Comparison of ENCODE assay signal across 22 cellular contexts in genomic region chr2:773256-774160, GRCh38.
DNase-seq lines count a peak whose midpoint lies in the region; ATAC-seq and TF ChIP-seq lines count a peak whose summit lies in the region.
"Had no signal": no experiment of that assay in that cellular context is flagged by ENCODE, and none has a peak within 500 bp of the region (broad histone marks: within the 10 kb centered on the region; RNA-seq: fewer than 3 reads in every experiment).

No MANE protein-coding gene starts in this region.

- peaks cover 38% of the 10 kb centered on the region for H3K4me1 Mint-ChIP-seq in GM23338
- H3K4me1 Mint-ChIP-seq: IgD-negative memory B cell had no signal

- no peaks in the 10 kb centered on the region for H3K9me2 ChIP-seq in GM23338 (ENCODE audit: insufficient read depth)

- no peak overlapping the region for H4K91ac ChIP-seq in neuronal stem cell (ENCODE audit: low read depth, low read length, poor library complexity)

- H2BK15ac ChIP-seq in neuronal stem cell (ENCODE audit: low read length) = peak overlapping the region; percentile 54

- no peak overlapping the region for H2BK5ac ChIP-seq in neuronal stem cell (ENCODE audit: low read length)

- no peaks in the 10 kb centered on the region for H3K79me2 ChIP-seq in GM23338 (replicated peaks; ENCODE audit: insufficient read depth)

- no CpG with 5 or more reads among the region's 11 CpGs for WGBS in neuronal stem cell (ENCODE audit: extremely low coverage in 2 of 2, insufficient read length in 2 of 2, insufficient replicate concordance in 1 of 2), 2 donors

- H3K23ac ChIP-seq in neuronal stem cell (ENCODE audit: low read depth, low read length, poor library complexity) = no peak overlapping the region

- ATAC-seq in GM18511 (IDR thresholded peaks at IDR 0.05; ENCODE audit: unreplicated experiment) (peak; percentile 58), GM23338 (no peak)
- ATAC-seq: CD8-positive, alpha-beta T cell; Right ventricle myocardium inferior had no signal

- H4K8ac ChIP-seq in neuronal stem cell (ENCODE audit: low read depth, low read length) = no peak overlapping the region

- no peaks in the 10 kb centered on the region for H3K36me3 ChIP-seq in GM23338 (ENCODE audit: insufficient read depth)
- peaks cover 72% of the 10 kb centered on the region for H3K36me3 ChIP-seq in KOPT-K1 (ENCODE audit: insufficient read depth, low read length)
- no peaks in the 10 kb centered on the region for H3K36me3 ChIP-seq in neuronal stem cell (replicated peaks in 1 of 2; ENCODE audit: control insufficient read depth in 2 of 2, insufficient read depth in 2 of 2, low read length in 2 of 2)

- no peaks in the 10 kb centered on the region; the same call in 2 of the 3 replicates for H3K36me3 Mint-ChIP-seq in GM23338 (ENCODE audit: low read depth)
- H3K36me3 Mint-ChIP-seq: CD8-positive, alpha-beta T cell; IgD-negative memory B cell had no signal

- no peaks in the 10 kb centered on the region for H3F3A ChIP-seq in GM23338 (replicated peaks; ENCODE audit: low read depth)

- H3K4me3 ChIP-seq in GM23338 (no peak overlapping the region), neuronal stem cell (ENCODE audit: low read length in 2 of 2) (no peak overlapping the region)

- H3K18ac ChIP-seq in neuronal stem cell (ENCODE audit: low read length) = peak overlapping the region; percentile 92

- H3K9ac ChIP-seq in neuronal stem cell (ENCODE audit: low read depth, low read length, poor library complexity) = no peak overlapping the region

- no peaks in the 10 kb centered on the region for H3K27me3 ChIP-seq in GM23338 (ENCODE audit: insufficient read depth)
- H3K27me3 ChIP-seq in neuronal stem cell (ENCODE audit: control insufficient read depth in 3 of 3, insufficient read depth in 3 of 3, low read depth in 1 of 3, low read length in 3 of 3) = peaks cover 0 to 1% (median 0%) of the 10 kb centered on the region in 3 experiments

- no peaks in the 10 kb centered on the region for H4K20me1 ChIP-seq in GM23338 (replicated peaks; ENCODE audit: insufficient read depth)

- H2AFZ ChIP-seq in GM23338 (peak overlapping the region; percentile 23; the same call in 1 of the 2 replicates), neuronal stem cell (ENCODE audit: low read length) (no peak overlapping the region)

- DNase-seq in GM23338 (ENCODE audit: low spot score) = no peak
- DNase-seq in neuronal stem cell (ENCODE audit: low spot score) = no peak
- DNase-seq in dermis blood vessel endothelial cell = no peak
- no peak for DNase-seq in hippocampal formation (lab: John Stamatoyannopoulos, UW)
- no peak for DNase-seq in OCI-M2 (lab: John Stamatoyannopoulos, UW; ENCODE audit: unreplicated experiment)
- no peak for DNase-seq in iPS-NIHi7 (ENCODE audit: extremely low spot score)
- DNase-seq: AML-193; C1 segment of cervical spinal cord; Calu3; CD8-positive, alpha-beta T cell; GDM1; Kasumi-1; NCI-H1417; NCI-H1694 treated with DMSO at 0.1 percent for 48 hours; NCI-H2081 treated with DMSO at 0.1 percent for 48 hours; NCI-H446 treated with DMSO at 0.1 percent for 48 hours; NCI-H526 treated with DMSO at 0.1 percent for 48 hours; OCI-M1 had no signal

- peaks cover 9% of the 10 kb centered on the region for H3K9me3 ChIP-seq in KOPT-K1 (ENCODE audit: insufficient read depth, low read length, poor library complexity, severe bottlenecking)
- no peaks in the 10 kb centered on the region for H3K9me3 ChIP-seq in neuronal stem cell (replicated peaks in 1 of 2; ENCODE audit: control insufficient read depth in 2 of 2, insufficient read depth in 1 of 2, low read depth in 1 of 2, low read length in 2 of 2)

- peaks cover 2% of the 10 kb centered on the region for H3K27me3 Mint-ChIP-seq in GM23338 (ENCODE audit: insufficient read depth, low read depth, poor library complexity)

- H3K4me1 ChIP-seq in GM23338 (ENCODE audit: insufficient read depth) = peaks cover 26% of the 10 kb centered on the region
- H3K4me1 ChIP-seq in neuronal stem cell (ENCODE audit: control insufficient read depth in 2 of 2, insufficient read depth in 1 of 2, low read depth in 1 of 2, low read length in 2 of 2) = peaks cover 0 to 17% of the 10 kb centered on the region in 2 donors

- H3K27ac Mint-ChIP-seq in GM23338 = no peak overlapping the region
- H3K27ac Mint-ChIP-seq: CD8-positive, alpha-beta T cell; IgD-negative memory B cell had no signal

- no peak overlapping the region for H3K4me3 Mint-ChIP-seq in GM23338
- H3K4me3 Mint-ChIP-seq: CD8-positive, alpha-beta T cell; IgD-negative memory B cell had no signal

- H2BK12ac ChIP-seq in neuronal stem cell (ENCODE audit: low read length) = peak overlapping the region; percentile 92

- TF ChIP-seq CTCF in GM23338 (conservative IDR thresholded peaks at IDR 0.05; ENCODE audit: low read depth in 2 of 2) = no peak

- H2AK5ac ChIP-seq in neuronal stem cell (ENCODE audit: low read depth, low read length) = peak overlapping the region; percentile 82

- H3K27ac ChIP-seq in GM23338 (ENCODE audit: low read depth) = no peak overlapping the region
- H3K27ac ChIP-seq in KOPT-K1 (ENCODE audit: low read depth, low read length, poor library complexity, severe bottlenecking) = peak overlapping the region; percentile 10
- no peak overlapping the region for H3K27ac ChIP-seq in neuronal stem cell (replicated peaks; ENCODE audit: low read length)

- no peak overlapping the region for H3K14ac ChIP-seq in neuronal stem cell (ENCODE audit: low read length)

- H3K9me3 Mint-ChIP-seq in GM23338 = peaks cover 4% of the 10 kb centered on the region; the same call in 2 of the 3 replicates
- H3K9me3 Mint-ChIP-seq: CD8-positive, alpha-beta T cell had no signal

- no peak overlapping the region for H2BK120ac ChIP-seq in neuronal stem cell (ENCODE audit: low read depth, low read length)

- no peak overlapping the region for H3K4ac ChIP-seq in neuronal stem cell (ENCODE audit: low read length)

- H3K79me1 ChIP-seq in neuronal stem cell (ENCODE audit: low read depth, low read length) = no peaks in the 10 kb centered on the region

- H3K4me2 ChIP-seq in GM23338 = no peak overlapping the region
- H3K4me2 ChIP-seq in neuronal stem cell (ENCODE audit: insufficient read depth, low read length, poor library complexity, severe bottlenecking) = no peak overlapping the region

TF ChIP-seq in GM23338, 12 proteins besides CTCF, POLR2A, EP300 and RAD21 (continues in another document):
- TF ChIP-seq ZNF114 (CRISPR knock-in tag; IDR thresholded peaks at IDR 0.05) = no peak
- no peak for TF ChIP-seq ZNF462 (CRISPR knock-in tag; IDR thresholded peaks at IDR 0.05)
- no peak for TF ChIP-seq ZNF331 (CRISPR knock-in tag; IDR thresholded peaks at IDR 0.05; ENCODE audit: low read depth)
- TF ChIP-seq CREB1 (CRISPR knock-in tag; IDR thresholded peaks at IDR 0.05; ENCODE audit: low read depth) = no peak
- TF ChIP-seq EZH2phosphoT487 (IDR thresholded peaks at IDR 0.05; ENCODE audit: unreplicated experiment) = no peak
